8 cellular contexts compared by ENCODE assay signal in genomic region chr11:73152861-73153483, GRCh38. TPM values are rescaled to one million over a fixed set of nuclear protein-coding genes. Genes with fewer than 3 reads are reported as not detected.
DNase-seq lines count a peak whose midpoint lies in the region; ATAC-seq and TF ChIP-seq lines count a peak whose summit lies in the region.

No MANE protein-coding gene starts in this region.

- H3K9me3 ChIP-seq in vagina, result no peaks in the 10 kb centered on the region

- no peak for DNase-seq in HL-60 (ENCODE audit: low read depth in 1 of 2, low spot score in 1 of 2)
- DNase-seq in activated T-cell treated with anti-CD3 and anti-CD28 coated beads, Interleukin-2, amount 50 U/mL, for 48 hours, result peak; percentile 40 to 50
- DNase-seq in natural killer cell, result no peak
- DNase-seq in AG08395 (ENCODE audit: low spot score), result no peak
- DNase-seq in vagina (ENCODE audit: extremely low spot score in 2 of 2), result no peak
- DNase-seq in NCI-H2081 treated with DMSO at 0.1 percent for 48 hours (lab: John Stamatoyannopoulos, UW), result no peak

- peaks cover 13% of the 10 kb centered on the region for H3K4me1 ChIP-seq in vagina

- no peak for TF ChIP-seq CTCF in HL-60 (IDR thresholded peaks at IDR 0.05; ENCODE audit: insufficient read depth, low read length)
- no peak for TF ChIP-seq CTCF in natural killer cell (IDR thresholded peaks at IDR 0.05)
- no peak for TF ChIP-seq CTCF in vagina (IDR thresholded peaks at IDR 0.05)

- H3K27me3 ChIP-seq in HL-60 (ENCODE audit: insufficient read depth, poor library complexity, severe bottlenecking), result no peaks in the 10 kb centered on the region
- H3K27me3 ChIP-seq in vagina, result no peaks in the 10 kb centered on the region

- H3K4me3 Mint-ChIP-seq in natural killer cell, result peak overlapping the region; percentile 14

- no peaks in the 10 kb centered on the region for H3K27me3 Mint-ChIP-seq in natural killer cell (ENCODE audit: low read depth in 2 of 2)

- H3K4me3 ChIP-seq in HL-60 (replicated peaks; ENCODE audit: insufficient read depth, low read length) (no peak overlapping the region), vagina (no peak overlapping the region)

- intact Hi-C loops in natural killer cell (cut with micrococcal nuclease) (no loop called here), vagina (cut with DNase I) (no loop called here)

- no peaks in the 10 kb centered on the region for H3K36me3 ChIP-seq in vagina

- H3K9me3 Mint-ChIP-seq in natural killer cell, result no peaks in the 10 kb centered on the region

- peak overlapping the region; percentile 91 for H3K27ac ChIP-seq in HL-60 (replicated peaks)
- H3K27ac ChIP-seq in vagina, result no peak overlapping the region

- peak overlapping the region; percentile 47 to 84 for H3K27ac Mint-ChIP-seq in natural killer cell

- peaks cover 27 to 33% of the 10 kb centered on the region in 2 donors for H3K4me1 Mint-ChIP-seq in natural killer cell

- ATAC-seq in GM21423 (IDR thresholded peaks at IDR 0.05; ENCODE audit: unreplicated experiment), result peak; percentile 58
- peak; percentile 44 to 70 (median 67) for ATAC-seq in natural killer cell

- no peaks in the 10 kb centered on the region for H3K36me3 Mint-ChIP-seq in natural killer cell

- peak; percentile 65 for TF ChIP-seq POLR2A in GM10847 (IDR thresholded peaks at IDR 0.05; ENCODE audit: extremely low read depth, insufficient read length)
- no peak for TF ChIP-seq POLR2A in vagina (IDR thresholded peaks at IDR 0.05)

RNA-seq across cellular contexts. Expression of gene FCHSD2, which starts 10.9 kb away (rescaled TPM):
- total RNA-seq in natural killer cell, result 10 to 100 TPM; 39.4 to 59.1 (median 42.1) TPM
- 15.7 TPM for total RNA-seq in vagina

Comparison
In these comparisons a context has a peak if more than half of its experiments do, and no peak if none do; other contexts are left out.
1. DNase-seq: peak in activated T-cell treated with anti-CD3 and anti-CD28 coated beads, Interleukin-2, amount 50 U/mL, for 48 hours (2 of 2); none in HL-60 (0 of 2), natural killer cell (single experiment), AG08395 (single experiment), vagina (0 of 2) and NCI-H2081 treated with DMSO at 0.1 percent for 48 hours (single experiment).